ENCODE assay signal across 1 cellular context in the genomic region with DNA sequence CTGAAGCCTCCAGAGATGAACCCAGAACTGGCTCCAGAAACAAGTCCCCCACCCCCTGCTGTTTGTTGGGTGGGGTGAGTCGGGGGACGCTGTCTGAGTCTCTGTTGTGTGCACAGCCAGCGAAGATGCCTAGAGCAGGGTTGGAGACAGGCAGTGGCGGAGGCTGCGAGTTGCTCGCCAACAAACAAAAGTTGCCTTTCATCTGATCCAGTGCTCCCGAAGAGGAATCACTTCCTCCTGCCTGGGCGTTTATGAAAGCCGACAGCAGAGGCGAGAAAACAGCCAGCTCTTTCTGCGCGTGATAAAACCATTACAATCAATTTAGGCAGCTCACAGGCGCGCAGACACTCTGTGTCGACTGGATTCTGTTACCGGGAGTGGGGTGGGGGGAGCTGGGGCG.
TF ChIP-seq lines count a peak whose summit lies in the region.

No MANE protein-coding gene starts in this region.

TF ChIP-seq in WTC11, 78 proteins besides CTCF, POLR2A, EP300 and RAD21 (continued from another document):
- TF ChIP-seq, protein P1, sequence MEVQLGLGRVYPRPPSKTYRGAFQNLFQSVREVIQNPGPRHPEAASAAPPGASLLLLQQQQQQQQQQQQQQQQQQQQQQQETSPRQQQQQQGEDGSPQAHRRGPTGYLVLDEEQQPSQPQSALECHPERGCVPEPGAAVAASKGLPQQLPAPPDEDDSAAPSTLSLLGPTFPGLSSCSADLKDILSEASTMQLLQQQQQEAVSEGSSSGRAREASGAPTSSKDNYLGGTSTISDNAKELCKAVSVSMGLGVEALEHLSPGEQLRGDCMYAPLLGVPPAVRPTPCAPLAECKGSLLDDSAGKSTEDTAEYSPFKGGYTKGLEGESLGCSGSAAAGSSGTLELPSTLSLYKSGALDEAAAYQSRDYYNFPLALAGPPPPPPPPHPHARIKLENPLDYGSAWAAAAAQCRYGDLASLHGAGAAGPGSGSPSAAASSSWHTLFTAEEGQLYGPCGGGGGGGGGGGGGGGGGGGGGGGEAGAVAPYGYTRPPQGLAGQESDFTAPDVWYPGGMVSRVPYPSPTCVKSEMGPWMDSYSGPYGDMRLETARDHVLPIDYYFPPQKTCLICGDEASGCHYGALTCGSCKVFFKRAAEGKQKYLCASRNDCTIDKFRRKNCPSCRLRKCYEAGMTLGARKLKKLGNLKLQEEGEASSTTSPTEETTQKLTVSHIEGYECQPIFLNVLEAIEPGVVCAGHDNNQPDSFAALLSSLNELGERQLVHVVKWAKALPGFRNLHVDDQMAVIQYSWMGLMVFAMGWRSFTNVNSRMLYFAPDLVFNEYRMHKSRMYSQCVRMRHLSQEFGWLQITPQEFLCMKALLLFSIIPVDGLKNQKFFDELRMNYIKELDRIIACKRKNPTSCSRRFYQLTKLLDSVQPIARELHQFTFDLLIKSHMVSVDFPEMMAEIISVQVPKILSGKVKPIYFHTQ (CRISPR knock-in tag; IDR thresholded peaks at IDR 0.05), result no peak
TF ChIP-seq in WTC11: peak in this region for 0.
